Comparison of ENCODE assay signal across 11 cellular contexts in the genomic region with DNA sequence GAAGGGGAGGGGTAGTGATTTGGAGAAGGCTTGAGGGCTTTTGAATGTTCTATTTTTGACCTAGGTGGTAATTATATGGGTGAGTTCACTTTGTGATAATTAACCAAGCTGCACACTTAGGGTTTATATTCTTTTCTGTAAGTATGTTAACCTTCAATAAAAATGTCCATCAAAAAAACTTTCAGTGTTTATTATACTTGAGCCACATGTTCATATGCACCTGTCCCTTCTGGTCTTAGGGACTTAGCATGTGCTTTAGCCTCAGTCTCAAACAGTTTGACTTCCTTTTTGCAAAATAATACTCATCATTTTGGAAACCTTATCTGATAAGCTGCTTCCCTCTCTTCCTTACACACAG. TPM values are rescaled to one million over a fixed set of nuclear protein-coding genes. Genes with fewer than 3 reads are reported as not detected.
A peak's percentile ranks its signal among the peaks of the same experiment; 100 is the strongest.
DNase-seq lines count a peak whose midpoint lies in the region; ATAC-seq and TF ChIP-seq lines count a peak whose summit lies in the region.
"Had no signal": no experiment of that assay in that cellular context is flagged by ENCODE, and none has a peak within 500 bp of the region (broad histone marks: within the 10 kb centered on the region; RNA-seq: fewer than 3 reads in every experiment).

No MANE protein-coding gene starts in this region.

- ATAC-seq in GM18511 (IDR thresholded peaks at IDR 0.05; ENCODE audit: unreplicated experiment) = peak; percentile 38
- no peak for ATAC-seq in HG03460 (IDR thresholded peaks at IDR 0.05; ENCODE audit: unreplicated experiment)
- no peak for ATAC-seq in HG03457 (IDR thresholded peaks at IDR 0.05; ENCODE audit: unreplicated experiment)
- ATAC-seq: esophagus mucosa had no signal

- intact Hi-C loops in left ventricle myocardium inferior (cut with micrococcal nuclease) = no loop called here
- intact Hi-C loops in stomach (cut with DNase I; ENCODE audit: low total_unique reads) = no loop called here

- H3K27me3 ChIP-seq in left ventricle myocardium inferior (ENCODE audit: low read depth) (no peaks in the 10 kb centered on the region), stomach (no peaks in the 10 kb centered on the region)

- H3K36me3 ChIP-seq in left ventricle myocardium inferior (no peaks in the 10 kb centered on the region), stomach (no peaks in the 10 kb centered on the region)

- DNase-seq in NCI-H1417 (lab: John Stamatoyannopoulos, UW) = peak in 2 of 3 experiments; percentile 76 to 94
- no peak for DNase-seq in left ventricle myocardium inferior
- DNase-seq in stomach = no peak
- no peak for DNase-seq in NCI-H2196 treated with DMSO at 0.1 percent for 48 hours (lab: John Stamatoyannopoulos, UW; ENCODE audit: unreplicated experiment)
- DNase-seq in activated gamma-delta T cell (lab: John Stamatoyannopoulos, UW) = no peak
- DNase-seq: activated T-cell treated with anti-CD3 and anti-CD28 coated beads for 4 hours had no signal

- no peak overlapping the region for H3K4me3 ChIP-seq in left ventricle myocardium inferior
- no peak overlapping the region for H3K4me3 ChIP-seq in stomach

- TF ChIP-seq POLR2A in stomach (IDR thresholded peaks at IDR 0.05) = no peak

- TF ChIP-seq CTCF in left ventricle myocardium inferior (IDR thresholded peaks at IDR 0.05; ENCODE audit: borderline replicate concordance) (no peak), stomach (IDR thresholded peaks at IDR 0.05) (no peak)

- no peak for TF ChIP-seq EP300 in stomach (IDR thresholded peaks at IDR 0.05)

- H3K27ac ChIP-seq in left ventricle myocardium inferior (replicated peaks) = peak overlapping the region; percentile 77
- peak overlapping the region in 4 of 5 donors; percentile 31 to 80 (median 70) for H3K27ac ChIP-seq in stomach
- H3K27ac ChIP-seq: KMS-11 had no signal

- H3K4me1 ChIP-seq in left ventricle myocardium inferior (peaks cover 80% of the 10 kb centered on the region), stomach (peaks cover 37 to 77% (median 64%) of the 10 kb centered on the region in 4 donors)

- H3K9me3 ChIP-seq in left ventricle myocardium inferior (replicated peaks) (no peaks in the 10 kb centered on the region), stomach (no peaks in the 10 kb centered on the region)

RNA-seq across cellular contexts. Expression of gene PDE8A, which starts 28.4 kb away (rescaled TPM):
- total RNA-seq in left ventricle myocardium inferior (17.8 TPM), stomach (10 to 100 TPM; 22.2 to 85.9 (median 58.8) TPM)
- polyA plus RNA-seq in stomach = 10 to 100 TPM; 15.6 to 19.2 (median 16.7) TPM

Comparison
In these comparisons a context has a peak if more than half of its experiments do, and no peak if none do; other contexts are left out.
1. DNase-seq: peak in NCI-H1417 (2 of 3); none in left ventricle myocardium inferior (single experiment), stomach (single experiment), NCI-H2196 treated with DMSO at 0.1 percent for 48 hours (single experiment) and activated gamma-delta T cell (single experiment).